22 cellular contexts compared by ENCODE assay signal in the genomic region with DNA sequence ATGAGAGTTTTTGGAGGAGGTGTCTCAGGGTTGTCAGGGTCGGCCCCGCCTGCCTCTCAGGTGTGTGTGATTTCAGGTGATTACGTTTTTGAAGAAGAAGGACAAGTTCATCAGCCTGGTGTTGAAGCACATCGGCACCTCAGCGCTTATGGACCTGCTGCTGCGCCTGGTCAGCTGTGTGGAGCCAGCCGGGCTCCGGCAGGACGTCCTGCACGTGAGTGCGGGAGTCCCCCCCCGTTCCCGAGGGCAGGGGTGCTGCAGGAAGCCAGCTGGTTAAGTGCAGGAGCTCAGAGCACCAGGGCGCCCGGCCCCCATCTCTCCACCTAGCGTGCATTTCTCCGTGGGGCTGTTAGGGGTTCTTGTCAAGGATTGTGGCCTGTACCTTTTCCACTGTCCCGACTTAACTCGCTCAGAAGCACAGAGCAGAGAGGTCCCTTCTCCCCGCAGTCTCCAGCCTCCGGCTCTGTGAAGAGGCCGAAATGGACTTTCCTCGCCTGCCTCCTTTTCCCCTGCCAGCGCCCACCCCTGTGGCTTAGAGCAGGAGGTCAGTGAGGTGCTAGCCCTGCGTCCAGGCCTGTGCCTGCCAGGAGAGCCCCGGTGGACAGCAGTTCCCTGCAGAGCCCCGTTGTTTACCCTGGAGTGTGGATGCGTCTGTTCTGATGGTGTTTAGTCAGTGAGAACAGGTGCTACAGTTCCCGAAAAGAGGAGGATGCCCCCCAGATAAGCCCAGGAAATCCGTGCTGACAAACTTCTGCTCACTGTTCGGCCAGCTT.
DNase-seq lines count a peak whose midpoint lies in the region; ATAC-seq, FAIRE-seq and TF ChIP-seq lines count a peak whose summit lies in the region.
"Had no signal": no experiment of that assay in that cellular context is flagged by ENCODE, and none has a peak within 500 bp of the region (broad histone marks: within the 10 kb centered on the region; RNA-seq: fewer than 3 reads in every experiment).

No MANE protein-coding gene starts in this region.

- H3K27me3 ChIP-seq in HepG2 (ENCODE audit: control insufficient read depth in 1 of 2, insufficient read depth in 2 of 2, low read length in 2 of 2) (no peaks in the 10 kb centered on the region), right lobe of liver (no peaks in the 10 kb centered on the region), ascending aorta (no peaks in the 10 kb centered on the region), Caco-2 (replicated peaks; ENCODE audit: control insufficient read depth, insufficient read depth, low read length) (no peaks in the 10 kb centered on the region)
- H3K27me3 ChIP-seq: BLaER1 treated with 17β-estradiol and CSF1 and Interleukin-3, amounts not matched to agents 10 nM and 100 nM had no signal

- H3K4me3 ChIP-seq in HepG2 (replicated peaks in 1 of 3; ENCODE audit: insufficient read depth in 1 of 3, low read depth in 2 of 3, low read length in 3 of 3) (no peak overlapping the region), right lobe of liver (no peak overlapping the region), ascending aorta (no peak overlapping the region), Caco-2 (ENCODE audit: low read depth, low read length) (no peak overlapping the region)
- H3K4me3 ChIP-seq: BLaER1 treated with 17β-estradiol and CSF1 and Interleukin-3, amounts not matched to agents 10 nM and 100 nM had no signal

- H3K9me3 Mint-ChIP-seq in dendritic cell treated with granulocyte-macrophage colony-stimulating factor and Interleukin-4, amounts not matched to agents 40 ng/mL and 50 ng/mL, for 4 days, result no peaks in the 10 kb centered on the region
- H3K9me3 Mint-ChIP-seq in nephron progenitor cell, result no peaks in the 10 kb centered on the region
- no peaks in the 10 kb centered on the region for H3K9me3 Mint-ChIP-seq in progenitor cell of endocrine pancreas (ENCODE audit: low read depth)
- H3K9me3 Mint-ChIP-seq in Caco-2 (ENCODE audit: unreplicated experiment), result no peaks in the 10 kb centered on the region
- H3K9me3 Mint-ChIP-seq: CD4-positive, CD25-positive, alpha-beta regulatory T cell; CD8-positive, alpha-beta memory T cell; H9; IgD-negative memory B cell had no signal

- POLR2A ChIA-PET in HepG2 (lab: Yijun Ruan, JAX), result no interaction called here
- POLR2A ChIA-PET in Caco-2 (lab: Charles Lee), result no interaction called here

- H3K4me1 Mint-ChIP-seq in dendritic cell treated with granulocyte-macrophage colony-stimulating factor and Interleukin-4, amounts not matched to agents 40 ng/mL and 50 ng/mL, for 4 days (ENCODE audit: low read depth), result peaks cover 23% of the 10 kb centered on the region
- no peaks in the 10 kb centered on the region for H3K4me1 Mint-ChIP-seq in nephron progenitor cell
- H3K4me1 Mint-ChIP-seq in progenitor cell of endocrine pancreas (ENCODE audit: low read depth), result no peaks in the 10 kb centered on the region
- H3K4me1 Mint-ChIP-seq in Caco-2 (ENCODE audit: low read depth, unreplicated experiment), result no peaks in the 10 kb centered on the region
- H3K4me1 Mint-ChIP-seq: B cell; CD4-positive, CD25-positive, alpha-beta regulatory T cell; CD8-positive, alpha-beta memory T cell; H9; IgD-negative memory B cell had no signal

- BruUV-seq in HepG2 (replicated peaks; lab: Mats Ljungman, UMichigan) (no TSS peak), Caco-2 (replicated peaks; lab: Mats Ljungman, UMichigan) (no TSS peak)

- TF ChIP-seq EP300 in HepG2 (IDR thresholded peaks at IDR 0.05; ENCODE audit: low read depth in 2 of 2, low read length in 2 of 2) (no peak), HepG2 (CRISPR knock-in tag; IDR thresholded peaks at IDR 0.05; ENCODE audit: borderline replicate concordance) (no peak)

- ATAC-seq in HepG2 (no peak; the same call in 2 of the 3 replicates), right lobe of liver (no peak)

- H3K27ac Mint-ChIP-seq in dendritic cell treated with granulocyte-macrophage colony-stimulating factor and Interleukin-4, amounts not matched to agents 40 ng/mL and 50 ng/mL, for 4 days, result peak overlapping the region; percentile 92
- peak overlapping the region; percentile 81 for H3K27ac Mint-ChIP-seq in nephron progenitor cell
- peak overlapping the region; percentile 42 for H3K27ac Mint-ChIP-seq in progenitor cell of endocrine pancreas
- no peak overlapping the region for H3K27ac Mint-ChIP-seq in Caco-2 (ENCODE audit: unreplicated experiment)
- H3K27ac Mint-ChIP-seq: B cell; CD4-positive, CD25-positive, alpha-beta regulatory T cell; IgD-negative memory B cell had no signal

- TF ChIP-seq POLR2A in HepG2 (IDR thresholded peaks at IDR 0.05; ENCODE audit: insufficient read depth in 1 of 2, low read depth in 2 of 2, low read length in 2 of 2), result no peak
- TF ChIP-seq POLR2A in right lobe of liver (IDR thresholded peaks at IDR 0.05), result no peak

- DNase-seq in HepG2 (ENCODE audit: low spot score) (no peak), right lobe of liver (no peak), nephron progenitor cell (no peak), progenitor cell of endocrine pancreas (ENCODE audit: low spot score, unreplicated experiment) (no peak), ascending aorta (ENCODE audit: low spot score in 2 of 2) (no peak), Caco-2 (no peak), ecto neural progenitor cell (ENCODE audit: low spot score) (no peak)
- DNase-seq: CD4-positive, CD25-positive, alpha-beta regulatory T cell; CD8-positive, alpha-beta memory T cell; COR-L47; DMS153; DMS79; GDM1; GOT3; H9; KBM-7 had no signal

- no peak overlapping the region for H3K9ac ChIP-seq in HepG2 (ENCODE audit: insufficient read depth, low read depth, low read length)

- WGBS in HepG2 (ENCODE audit: low lambda C conversion rate), result 96% methylated on average over 25 of the region's 31 CpGs
- 85% methylated on average over 8 of the region's 31 CpGs for WGBS in right lobe of liver (ENCODE audit: insufficient coverage, low coverage, low lambda C conversion rate, missing lambda C conversion rate)

- no peaks in the 10 kb centered on the region for H3K79me2 ChIP-seq in HepG2 (ENCODE audit: insufficient read depth, low read length)

- peaks cover 85% of the 10 kb centered on the region for H3K36me3 Mint-ChIP-seq in dendritic cell treated with granulocyte-macrophage colony-stimulating factor and Interleukin-4, amounts not matched to agents 40 ng/mL and 50 ng/mL, for 4 days (ENCODE audit: low read depth)
- peaks cover 32% of the 10 kb centered on the region for H3K36me3 Mint-ChIP-seq in nephron progenitor cell (ENCODE audit: low read depth)
- H3K36me3 Mint-ChIP-seq in progenitor cell of endocrine pancreas (ENCODE audit: insufficient read depth), result peaks cover 16% of the 10 kb centered on the region
- H3K36me3 Mint-ChIP-seq in Caco-2 (ENCODE audit: insufficient read depth, unreplicated experiment), result peaks cover 56% of the 10 kb centered on the region

- no peak overlapping the region for H3K4me3 Mint-ChIP-seq in dendritic cell treated with granulocyte-macrophage colony-stimulating factor and Interleukin-4, amounts not matched to agents 40 ng/mL and 50 ng/mL, for 4 days
- H3K4me3 Mint-ChIP-seq in nephron progenitor cell, result no peak overlapping the region
- no peak overlapping the region for H3K4me3 Mint-ChIP-seq in progenitor cell of endocrine pancreas (ENCODE audit: low read depth)
- H3K4me3 Mint-ChIP-seq in Caco-2 (ENCODE audit: unreplicated experiment), result no peak overlapping the region
- H3K4me3 Mint-ChIP-seq: B cell; CD4-positive, CD25-positive, alpha-beta regulatory T cell; CD8-positive, alpha-beta memory T cell; H9; IgD-negative memory B cell had no signal

- H3K27me3 Mint-ChIP-seq in dendritic cell treated with granulocyte-macrophage colony-stimulating factor and Interleukin-4, amounts not matched to agents 40 ng/mL and 50 ng/mL, for 4 days, result no peaks in the 10 kb centered on the region
- H3K27me3 Mint-ChIP-seq in nephron progenitor cell (ENCODE audit: low read depth, poor library complexity), result no peaks in the 10 kb centered on the region
- no peaks in the 10 kb centered on the region for H3K27me3 Mint-ChIP-seq in progenitor cell of endocrine pancreas
- no peaks in the 10 kb centered on the region for H3K27me3 Mint-ChIP-seq in Caco-2 (ENCODE audit: insufficient read depth, unreplicated experiment)
- H3K27me3 Mint-ChIP-seq: B cell; CD4-positive, CD25-positive, alpha-beta regulatory T cell; CD8-positive, alpha-beta memory T cell; IgD-negative memory B cell had no signal

- FAIRE-seq in HepG2 (lab: Jason Lieb, UNC), result no peak
- FAIRE-seq: GM12892, GM18507 had no signal

- TF ChIP-seq CTCF in HepG2 (CRISPR knock-in tag; IDR thresholded peaks at IDR 0.05) (no peak), right lobe of liver (IDR thresholded peaks at IDR 0.05) (no peak), nephron progenitor cell (IDR thresholded peaks at IDR 0.05) (no peak), progenitor cell of endocrine pancreas (IDR thresholded peaks at IDR 0.05; ENCODE audit: unreplicated experiment) (no peak), ascending aorta (IDR thresholded peaks at IDR 0.05) (no peak), Caco-2 (IDR thresholded peaks at IDR 0.05; ENCODE audit: insufficient read depth in 1 of 2, low read depth in 1 of 2, low read length in 1 of 2, severe bottlenecking in 1 of 2, unreplicated experiment in 1 of 2) (no peak)

- H3K4me1 ChIP-seq in HepG2 (ENCODE audit: insufficient read depth, low read length) (no peaks in the 10 kb centered on the region; the same call in 1 of the 2 replicates), right lobe of liver (peaks cover 0 to 11% (median 5%) of the 10 kb centered on the region in 4 donors), ascending aorta (no peaks in the 10 kb centered on the region), Caco-2 (no peaks in the 10 kb centered on the region)

- CTCF ChIA-PET in HepG2 (lab: Yijun Ruan, JAX; ENCODE audit: low intra/inter-chr PET ratio, low total read pairs) (no interaction called here), Caco-2 (lab: Charles Lee) (no interaction called here)

- intact Hi-C loops in HepG2 (cut with micrococcal nuclease; ENCODE audit: unreplicated experiment), result no loop called here
- intact Hi-C loops in right lobe of liver (cut with DNase I), result no loop called here
- intact Hi-C loops in dendritic cell treated with granulocyte-macrophage colony-stimulating factor and Interleukin-4, amounts not matched to agents 40 ng/mL and 50 ng/mL, for 4 days (cut with micrococcal nuclease), result no loop called here
- intact Hi-C loops in ascending aorta (cut with DNase I), result no loop called here
- intact Hi-C loops in Caco-2 (cut with micrococcal nuclease; ENCODE audit: unreplicated experiment), result no loop called here

- TF ChIP-seq RAD21 in HepG2 (CRISPR knock-in tag; IDR thresholded peaks at IDR 0.05), result no peak

- H3K9me3 ChIP-seq in HepG2 (ENCODE audit: low read length) (no peaks in the 10 kb centered on the region), right lobe of liver (no peaks in the 10 kb centered on the region), ascending aorta (no peaks in the 10 kb centered on the region), Caco-2 (no peaks in the 10 kb centered on the region)
- H3K9me3 ChIP-seq: BLaER1 treated with 17β-estradiol and CSF1 and Interleukin-3, amounts not matched to agents 10 nM and 100 nM had no signal

- no peak overlapping the region for H3K4me2 ChIP-seq in HepG2 (ENCODE audit: low read depth, low read length)
- H3K4me2 ChIP-seq: BLaER1 treated with 17β-estradiol and CSF1 and Interleukin-3, amounts not matched to agents 10 nM and 100 nM had no signal

- no peaks in the 10 kb centered on the region for H4K20me1 ChIP-seq in HepG2 (ENCODE audit: insufficient read depth, low read length)

- H3K27ac ChIP-seq in HepG2 (ENCODE audit: extremely low read length, insufficient read depth, low read length), result no peak overlapping the region
- no peak overlapping the region for H3K27ac ChIP-seq in right lobe of liver
- no peak overlapping the region for H3K27ac ChIP-seq in ascending aorta
- H3K27ac ChIP-seq: BLaER1 treated with 17β-estradiol and CSF1 and Interleukin-3, amounts not matched to agents 10 nM and 100 nM had no signal

- H3K36me3 ChIP-seq in HepG2 (replicated peaks in 1 of 2; ENCODE audit: control insufficient read depth in 1 of 2, insufficient read depth in 2 of 2, low read length in 2 of 2) (peaks cover 36 to 71% of the 10 kb centered on the region in 2 experiments), right lobe of liver (peaks cover 7 to 67% (median 45%) of the 10 kb centered on the region in 4 donors), ascending aorta (peaks cover 57 to 64% of the 10 kb centered on the region in 2 donors), Caco-2 (ENCODE audit: control insufficient read depth, insufficient read depth, low read length) (peaks cover 12% of the 10 kb centered on the region)

- in situ Hi-C loops in HepG2 (cut with HindIII; ENCODE audit: extremely low pct_ligation_motif_present, low pct_unique_long_range_greater_than_20kb), result no loop called here

- no peak overlapping the region for H2AFZ ChIP-seq in HepG2 (ENCODE audit: low read length)
